Comparison of ENCODE assay signal across 2 cellular contexts in genomic region chr2:216286616-216287231, GRCh38.
TF ChIP-seq lines count a peak whose summit lies in the region.

No MANE protein-coding gene starts in this region.

TF ChIP-seq in H1, 55 proteins besides CTCF, POLR2A, EP300 and RAD21:
- TF ChIP-seq SIRT6 (IDR thresholded peaks at IDR 0.05; ENCODE audit: low read length) (no peak), SUZ12 (IDR thresholded peaks at IDR 0.05; ENCODE audit: low read length) (no peak), SIN3A (conservative IDR thresholded peaks at IDR 0.05 in 1 of 2, IDR thresholded peaks at IDR 0.05 in 1 of 2; ENCODE audit: low read depth in 1 of 2, low read length in 2 of 2) (no peak), ASH2L (IDR thresholded peaks at IDR 0.05; ENCODE audit: low read length) (no peak)
- TF ChIP-seq, protein P1, sequence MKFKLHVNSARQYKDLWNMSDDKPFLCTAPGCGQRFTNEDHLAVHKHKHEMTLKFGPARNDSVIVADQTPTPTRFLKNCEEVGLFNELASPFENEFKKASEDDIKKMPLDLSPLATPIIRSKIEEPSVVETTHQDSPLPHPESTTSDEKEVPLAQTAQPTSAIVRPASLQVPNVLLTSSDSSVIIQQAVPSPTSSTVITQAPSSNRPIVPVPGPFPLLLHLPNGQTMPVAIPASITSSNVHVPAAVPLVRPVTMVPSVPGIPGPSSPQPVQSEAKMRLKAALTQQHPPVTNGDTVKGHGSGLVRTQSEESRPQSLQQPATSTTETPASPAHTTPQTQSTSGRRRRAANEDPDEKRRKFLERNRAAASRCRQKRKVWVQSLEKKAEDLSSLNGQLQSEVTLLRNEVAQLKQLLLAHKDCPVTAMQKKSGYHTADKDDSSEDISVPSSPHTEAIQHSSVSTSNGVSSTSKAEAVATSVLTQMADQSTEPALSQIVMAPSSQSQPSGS (IDR thresholded peaks at IDR 0.05; ENCODE audit: low read length), result no peak

TF ChIP-seq in HEK293T, 16 proteins besides CTCF, POLR2A, EP300 and RAD21:
- TF ChIP-seq SUZ12 (IDR thresholded peaks at IDR 0.05) (no peak), BHLHE40 (IDR thresholded peaks at IDR 0.05; ENCODE audit: borderline replicate concordance) (no peak), FOXM1 (IDR thresholded peaks at IDR 0.05; ENCODE audit: borderline replicate concordance) (no peak)
